15 cellular contexts compared by ENCODE assay signal in the genomic region with DNA sequence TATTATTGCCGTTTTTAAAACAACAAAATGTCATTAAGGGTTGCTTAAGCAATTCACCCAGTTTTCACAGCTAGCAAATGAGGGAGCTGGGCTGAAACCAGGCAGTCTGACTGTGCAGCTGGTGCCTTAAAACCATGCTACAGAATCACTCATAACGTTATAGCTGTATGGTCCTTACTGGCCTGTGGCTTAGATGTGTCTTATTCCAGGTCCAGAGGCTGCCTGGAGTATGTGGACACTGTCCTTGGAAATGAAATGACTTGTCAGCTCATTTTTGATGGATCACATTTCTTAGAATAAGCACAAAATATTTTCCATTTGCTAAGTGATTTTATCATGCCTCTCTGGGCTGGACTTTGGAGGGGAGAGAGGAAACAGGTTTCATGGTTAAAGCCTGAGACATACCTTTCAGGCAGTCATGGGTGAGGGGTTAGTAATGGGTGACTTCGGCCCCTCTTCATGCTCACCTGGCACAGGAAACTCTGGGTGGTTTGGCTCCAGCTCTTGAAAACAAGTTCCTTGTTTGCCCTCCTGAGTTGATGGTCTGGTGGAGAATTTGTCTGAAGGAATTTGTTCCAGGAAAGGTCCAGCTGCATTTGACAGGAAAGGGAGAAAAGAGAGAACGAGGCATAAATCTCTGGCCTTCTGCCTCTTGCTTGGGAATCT.
DNase-seq lines count a peak whose midpoint lies in the region; ATAC-seq and TF ChIP-seq lines count a peak whose summit lies in the region.
"Had no signal": no experiment of that assay in that cellular context is flagged by ENCODE, and none has a peak within 500 bp of the region (broad histone marks: within the 10 kb centered on the region; RNA-seq: fewer than 3 reads in every experiment).

No MANE protein-coding gene starts in this region.

- no peaks in the 10 kb centered on the region for H3K9me3 ChIP-seq in thoracic aorta
- peaks cover 0 to 4% (median 0%) of the 10 kb centered on the region in 4 donors for H3K9me3 ChIP-seq in sigmoid colon
- H3K9me3 ChIP-seq: SJCRH30 had no signal

- 67 to 68% methylated on average over 4 of the region's 4 CpGs for WGBS in sigmoid colon, 2 donors

- peak overlapping the region; percentile 27 for H3K4me3 Mint-ChIP-seq in memory B cell

- DNase-seq in astrocyte of the hippocampus (ENCODE audit: low read depth, low spot score) (peak; percentile 5), memory B cell (ENCODE audit: low spot score in 2 of 2) (no peak), thoracic aorta (ENCODE audit: low spot score) (no peak), sigmoid colon (no peak), DMS 273 (lab: John Stamatoyannopoulos, UW; ENCODE audit: unreplicated experiment) (no peak)
- DNase-seq: Calu3, DMS79, IMR-90, NCI-H1436, NCI-H2029 treated with DMSO at 0.1 percent for 48 hours, NCI-H524, SJCRH30 had no signal

- no peak for TF ChIP-seq CTCF in thoracic aorta (IDR thresholded peaks at IDR 0.05)
- no peak for TF ChIP-seq CTCF in sigmoid colon (IDR thresholded peaks at IDR 0.05)

- H3K36me3 ChIP-seq in thoracic aorta (no peaks in the 10 kb centered on the region), sigmoid colon (no peaks in the 10 kb centered on the region)
- H3K36me3 ChIP-seq: SJCRH30 had no signal

- no peak for TF ChIP-seq POLR2A in sigmoid colon (IDR thresholded peaks at IDR 0.05)

- peaks cover 9 to 19% of the 10 kb centered on the region in 2 donors for H3K4me1 ChIP-seq in thoracic aorta (ENCODE audit: control insufficient read depth in 1 of 2, low read depth in 2 of 2)
- H3K4me1 ChIP-seq in sigmoid colon, result no peaks in the 10 kb centered on the region
- H3K4me1 ChIP-seq: SJCRH30 had no signal

- H3K27ac Mint-ChIP-seq in memory B cell, result peak overlapping the region; percentile 76

- peak overlapping the region; percentile 44 to 54 for H3K27ac ChIP-seq in thoracic aorta
- H3K27ac ChIP-seq in sigmoid colon, result no peak overlapping the region
- H3K27ac ChIP-seq: RWPE1, SJCRH30 had no signal

- H3K27me3 ChIP-seq in thoracic aorta (replicated peaks; ENCODE audit: insufficient read depth) (no peaks in the 10 kb centered on the region), sigmoid colon (no peaks in the 10 kb centered on the region)
- H3K27me3 ChIP-seq: SJCRH30 had no signal

- TF ChIP-seq EP300 in sigmoid colon (IDR thresholded peaks at IDR 0.05), result no peak

- intact Hi-C loops in sigmoid colon (cut with DNase I), result no loop called here

- H3K4me3 ChIP-seq in thoracic aorta (no peak overlapping the region), sigmoid colon (no peak overlapping the region)
- H3K4me3 ChIP-seq: SJCRH30 had no signal

- H3K27me3 Mint-ChIP-seq in memory B cell, result no peaks in the 10 kb centered on the region

- peaks cover 3% of the 10 kb centered on the region for H3K9me3 Mint-ChIP-seq in memory B cell

- peaks cover 16% of the 10 kb centered on the region for H3K4me1 Mint-ChIP-seq in memory B cell

- ATAC-seq in HG03354 (IDR thresholded peaks at IDR 0.05; ENCODE audit: poor library complexity, severe bottlenecking, unreplicated experiment), result peak; percentile 47
- peak; percentile 49 for ATAC-seq in memory B cell (ENCODE audit: low read depth)
- ATAC-seq in thoracic aorta (ENCODE audit: insufficient number of reproducible peaks, low FRiP score, low read depth), result no peak
- ATAC-seq in GM18907 (IDR thresholded peaks at IDR 0.05; ENCODE audit: unreplicated experiment), result no peak

- H3K36me3 Mint-ChIP-seq in memory B cell, result no peaks in the 10 kb centered on the region

Comparison
In these comparisons a context has a peak if more than half of its experiments do, and no peak if none do; other contexts are left out.
1. ATAC-seq: peak in HG03354 (single experiment) and memory B cell (single experiment); none in thoracic aorta (single experiment) and GM18907 (single experiment).
2. H3K27ac ChIP-seq: peak in thoracic aorta (2 of 2); none in sigmoid colon (0 of 4).